In the genomic region with DNA sequence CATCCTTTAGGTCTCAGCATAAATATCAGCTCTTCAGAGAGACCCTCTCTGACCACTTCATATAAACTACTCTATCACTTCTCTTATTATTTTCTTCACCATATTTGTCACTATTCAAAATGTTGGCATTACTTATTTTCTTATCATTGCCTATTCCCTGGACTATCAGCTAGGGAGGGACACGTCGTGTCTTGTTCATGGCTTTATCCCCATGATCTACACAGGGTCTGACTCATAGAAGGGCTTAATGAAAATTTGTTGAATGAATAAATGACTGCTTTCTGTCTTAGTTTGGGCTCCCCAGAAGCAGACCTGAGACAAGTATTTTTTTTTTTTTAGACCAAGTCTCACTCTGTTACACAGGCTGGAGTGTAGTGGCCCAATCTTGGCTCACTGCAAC, we compare ENCODE assay signal across 17 cellular contexts. TPM values are rescaled to one million over a fixed set of nuclear protein-coding genes. Genes with fewer than 3 reads are reported as not detected.
DNase-seq lines count a peak whose midpoint lies in the region; ATAC-seq and TF ChIP-seq lines count a peak whose summit lies in the region.
"Had no signal": no experiment of that assay in that cellular context is flagged by ENCODE, and none has a peak within 500 bp of the region (broad histone marks: within the 10 kb centered on the region; RNA-seq: fewer than 3 reads in every experiment).

No MANE protein-coding gene starts in this region.

- CTCF ChIA-PET in mammary epithelial cell (lab: Charles Lee; ENCODE audit: low non-redundant PET) (no interaction called here), MCF 10A (lab: Yijun Ruan, JAX) (interaction anchor here (0.7 to 0.8 kb wide), 2 partner anchors 11 to 50 kb away, joined by 4 read pairs; no protein-coding TSS in a partner anchor), activated B cell treated with CpG ODN at 0.5 μM for 24 hours (lab: Charles Lee) (no interaction called here), WTC11 (lab: Charles Lee) (no interaction called here)

- POLR2A ChIA-PET in MCF 10A (lab: Yijun Ruan, JAX) (interaction anchor here (0.6 to 1.0 kb wide), 2 partner anchors 31 to 85 kb away, joined by 3 to 4 read pairs; partner anchors contain the start of gene CBFA2T2), activated B cell treated with CpG ODN at 0.5 μM for 24 hours (lab: Charles Lee) (no interaction called here), WTC11 (lab: Charles Lee) (no interaction called here)

- intact Hi-C loops in mammary epithelial cell (cut with micrococcal nuclease), result loop anchor here (5.0 kb wide), 1 partner anchor 248 kb away; no protein-coding TSS in a partner anchor
- intact Hi-C loops in MCF 10A (cut with micrococcal nuclease), result loop anchor here (5.0 kb wide), 1 partner anchor 263 kb away; the partner anchor contains the start of gene ACTL10
- intact Hi-C loops in activated B cell treated with CpG ODN at 0.5 μM for 24 hours (cut with micrococcal nuclease), result loop anchor here (10.0 kb wide), 1 partner anchor 591 kb away; the partner anchor contains the start of gene RALY

- no peak overlapping the region for H3K9ac ChIP-seq in mammary epithelial cell (ENCODE audit: insufficient read depth, low read length)

- no peaks in the 10 kb centered on the region for H4K20me1 ChIP-seq in mammary epithelial cell (ENCODE audit: insufficient read depth, low read length)

- in situ Hi-C loops in mammary epithelial cell (cut with MboI; ENCODE audit: low sequenced_read_pairs in 2 of 2), result no loop called here

- H3K4me3 ChIP-seq in mammary epithelial cell (replicated peaks in 1 of 3; ENCODE audit: insufficient read depth in 1 of 3, low read depth in 2 of 3, low read length in 3 of 3) (no peak overlapping the region), H7 (ENCODE audit: insufficient read depth, low read depth, low read length) (no peak overlapping the region)

- dilution Hi-C loops in mammary epithelial cell (cut with HindIII; ENCODE audit: low sequenced_read_pairs), result no loop called here

- H3K27ac ChIP-seq in mammary epithelial cell (ENCODE audit: insufficient read depth, low read depth, low read length), result no peak overlapping the region
- no peak overlapping the region for H3K27ac ChIP-seq in foreskin keratinocyte

- H3K27ac Mint-ChIP-seq in MCF 10A (ENCODE audit: low read depth, unreplicated experiment) (no peak overlapping the region), activated B cell treated with CpG ODN at 0.5 μM for 24 hours (no peak overlapping the region), type B pancreatic cell (no peak overlapping the region), WTC11 (no peak overlapping the region)

- H3K36me3 ChIP-seq in mammary epithelial cell (ENCODE audit: insufficient read depth, low read length), result no peaks in the 10 kb centered on the region
- H3K36me3 ChIP-seq in H7 (replicated peaks; ENCODE audit: control insufficient read depth, insufficient read depth, low read length), result no peaks in the 10 kb centered on the region

- ATAC-seq in activated B cell treated with CpG ODN at 0.5 μM for 24 hours (ENCODE audit: low read depth) (no peak), foreskin keratinocyte (peak; percentile 49), WTC11 (no peak)
- ATAC-seq: HepG2 had no signal

- H3K9me3 Mint-ChIP-seq in MCF 10A (ENCODE audit: unreplicated experiment), result no peaks in the 10 kb centered on the region
- H3K9me3 Mint-ChIP-seq in activated B cell treated with CpG ODN at 0.5 μM for 24 hours, result no peaks in the 10 kb centered on the region
- H3K9me3 Mint-ChIP-seq in type B pancreatic cell, result no peaks in the 10 kb centered on the region
- 0 out of 2 replicates have a peak, but pooled peaks cover 7% of the 10 kb centered on the region for H3K9me3 Mint-ChIP-seq in WTC11

- H3K4me3 Mint-ChIP-seq in MCF 10A (ENCODE audit: unreplicated experiment), result no peak overlapping the region
- H3K4me3 Mint-ChIP-seq in activated B cell treated with CpG ODN at 0.5 μM for 24 hours, result peak overlapping the region; percentile 35
- H3K4me3 Mint-ChIP-seq in type B pancreatic cell, result peak overlapping the region; percentile 46
- H3K4me3 Mint-ChIP-seq in WTC11, result no peak overlapping the region

- peaks cover 5% of the 10 kb centered on the region for H3K36me3 Mint-ChIP-seq in MCF 10A (ENCODE audit: insufficient read depth, unreplicated experiment)
- peaks cover 4% of the 10 kb centered on the region for H3K36me3 Mint-ChIP-seq in activated B cell treated with CpG ODN at 0.5 μM for 24 hours (ENCODE audit: low read depth)
- peaks cover 10% of the 10 kb centered on the region for H3K36me3 Mint-ChIP-seq in type B pancreatic cell
- H3K36me3 Mint-ChIP-seq in WTC11, result peaks cover 8% of the 10 kb centered on the region

- H3K4me1 Mint-ChIP-seq in MCF 10A (ENCODE audit: insufficient read depth, unreplicated experiment), result peaks cover 17% of the 10 kb centered on the region
- peaks cover 61% of the 10 kb centered on the region for H3K4me1 Mint-ChIP-seq in activated B cell treated with CpG ODN at 0.5 μM for 24 hours
- peaks cover 34% of the 10 kb centered on the region for H3K4me1 Mint-ChIP-seq in type B pancreatic cell (ENCODE audit: unreplicated experiment)
- H3K4me1 Mint-ChIP-seq in WTC11, result peaks cover 11% of the 10 kb centered on the region

- no peaks in the 10 kb centered on the region for H3K9me3 ChIP-seq in mammary epithelial cell (replicated peaks; ENCODE audit: insufficient read depth, low read length)

- H3K4me1 ChIP-seq in mammary epithelial cell (ENCODE audit: insufficient read depth, low read length), result peaks cover 26% of the 10 kb centered on the region
- peaks cover 12% of the 10 kb centered on the region for H3K4me1 ChIP-seq in foreskin keratinocyte

- H3K27me3 Mint-ChIP-seq in MCF 10A (ENCODE audit: insufficient read depth, unreplicated experiment) (no peaks in the 10 kb centered on the region), activated B cell treated with CpG ODN at 0.5 μM for 24 hours (no peaks in the 10 kb centered on the region), type B pancreatic cell (no peaks in the 10 kb centered on the region), WTC11 (ENCODE audit: low read depth) (no peaks in the 10 kb centered on the region)

- peaks cover 34% of the 10 kb centered on the region for H3K79me2 ChIP-seq in mammary epithelial cell (ENCODE audit: insufficient read depth, low read length)

- no TSS peak for BruUV-seq in mammary epithelial cell (replicated peaks; lab: Mats Ljungman, UMichigan)
- BruUV-seq in MCF 10A (replicated peaks; lab: Mats Ljungman, UMichigan), result no TSS peak

- H2AFZ ChIP-seq in mammary epithelial cell (ENCODE audit: low read depth, low read length), result no peak overlapping the region

- peak overlapping the region; percentile 38 for H3K4me2 ChIP-seq in mammary epithelial cell (ENCODE audit: insufficient read depth, low read depth, low read length)

- WGBS in mammary epithelial cell (ENCODE audit: low coverage, missing lambda C conversion rate), result 76% methylated on average over 2 of the region's 2 CpGs

- DNase-seq in mammary epithelial cell (peak; percentile 62), MCF 10A (ENCODE audit: unreplicated experiment) (no peak), activated B cell treated with CpG ODN at 0.5 μM for 24 hours (no peak), foreskin keratinocyte (peak; percentile 46 to 58), type B pancreatic cell (ENCODE audit: extremely low spot score, unreplicated experiment) (no peak), WTC11 (ENCODE audit: low spot score) (no peak), cerebellar cortex (ENCODE audit: low spot score) (no peak), H7 (no peak)
- DNase-seq: C1 segment of cervical spinal cord, COR-L47, Kasumi-1, NCI-H1105 treated with DMSO at 0.1 percent for 48 hours, NCI-H1694 treated with DMSO at 0.1 percent for 48 hours, NCI-H2107, NCI-H2227 treated with DMSO at 0.1 percent for 48 hours, NCI-H524 had no signal

- H3K27me3 ChIP-seq in mammary epithelial cell (ENCODE audit: insufficient read depth, low read length) (no peaks in the 10 kb centered on the region), foreskin keratinocyte (no peaks in the 10 kb centered on the region), H7 (ENCODE audit: control insufficient read depth, insufficient read depth, low read length) (no peaks in the 10 kb centered on the region)

- TF ChIP-seq CTCF in mammary epithelial cell (conservative IDR thresholded peaks at IDR 0.05 in 1 of 2, IDR thresholded peaks at IDR 0.05 in 1 of 2; ENCODE audit: extremely low read depth in 1 of 2, insufficient read depth in 1 of 2, low read depth in 1 of 2, low read length in 2 of 2) (no peak), MCF 10A (IDR thresholded peaks at IDR 0.05; ENCODE audit: unreplicated experiment) (no peak), activated B cell treated with CpG ODN at 0.5 μM for 24 hours (IDR thresholded peaks at IDR 0.05) (no peak), foreskin keratinocyte (conservative IDR thresholded peaks at IDR 0.05) (no peak), type B pancreatic cell (conservative IDR thresholded peaks at IDR 0.05) (no peak), WTC11 (IDR thresholded peaks at IDR 0.05) (no peak)

TF ChIP-seq in WTC11, 78 proteins besides CTCF, POLR2A, EP300 and RAD21 (continues in another document):
- TF ChIP-seq JUN (CRISPR knock-in tag; IDR thresholded peaks at IDR 0.05), result no peak

RNA-seq across cellular contexts. Expression of gene CDK5RAP1, which starts 3.0 kb away (rescaled TPM):
- total RNA-seq in mammary epithelial cell, result 10 to 100 TPM; 20.7 to 35.5 TPM
- polyA plus RNA-seq in mammary epithelial cell, result 37.1 TPM
- 24.9 TPM for polyA minus RNA-seq in mammary epithelial cell
- 41.0 and 45.0 TPM in 2 replicates for total RNA-seq in MCF 10A (2022)
- 44.2 and 50.5 TPM in 2 replicates for total RNA-seq in activated B cell treated with CpG ODN at 0.5 μM for 24 hours
- total RNA-seq in foreskin keratinocyte, result 32.9 and 43.0 TPM in 2 replicates
- polyA plus RNA-seq in foreskin keratinocyte, result 40.2 and 47.7 TPM in 2 replicates
- 48.4 and 58.3 TPM in 2 replicates for total RNA-seq in type B pancreatic cell (ENCODE audit: low replicate concordance)
- 47.6 to 56.3 TPM (median 52.8 TPM) in 3 replicates for total RNA-seq in WTC11 (2021)
- 49.9 and 57.2 TPM in 2 replicates for total RNA-seq in H7 (2014; rRNA removed; shearing (Covaris generic))

RNA-seq across cellular contexts. Expression of gene SNTA1, which starts 39.3 kb away (rescaled TPM):
- total RNA-seq in mammary epithelial cell (10 to 100 TPM in 1 of 2 donors, 1 to 10 TPM in 1; 9.4 to 11.7 TPM), MCF 10A (2022) (1.4 and 2.0 TPM in 2 replicates), activated B cell treated with CpG ODN at 0.5 μM for 24 hours (1.7 and 2.0 TPM in 2 replicates), foreskin keratinocyte (4.7 and 5.8 TPM in 2 replicates), type B pancreatic cell (ENCODE audit: low replicate concordance) (7.6 and 19.5 TPM in 2 replicates), WTC11 (2021) (5.3 to 6.3 TPM (median 6.2 TPM) in 3 replicates)
- polyA plus RNA-seq in mammary epithelial cell (8.1 TPM), foreskin keratinocyte (5.2 and 6.2 TPM in 2 replicates)
- 10.4 TPM for polyA minus RNA-seq in mammary epithelial cell
- total RNA-seq in H7 (2014; rRNA removed; shearing (Covaris generic)), result 3.8 and 6.0 TPM in 2 replicates

Comparison
In these comparisons a context has a peak if more than half of its experiments do, and no peak if none do; other contexts are left out.
1. DNase-seq: peak in mammary epithelial cell (single experiment) and foreskin keratinocyte (2 of 2); none in MCF 10A (single experiment), activated B cell treated with CpG ODN at 0.5 μM for 24 hours (single experiment), type B pancreatic cell (single experiment), WTC11 (single experiment), cerebellar cortex (single experiment) and H7 (single experiment).
2. H3K4me3 Mint-ChIP-seq: peak in activated B cell treated with CpG ODN at 0.5 μM for 24 hours (single experiment) and type B pancreatic cell (single experiment); none in MCF 10A (single experiment) and WTC11 (single experiment).